8 cellular contexts compared by ENCODE assay signal in genomic region chr1:7783826-7784491, GRCh38. TPM values are rescaled to one million over a fixed set of nuclear protein-coding genes. Genes with fewer than 3 reads are reported as not detected.
DNase-seq lines count a peak whose midpoint lies in the region; ATAC-seq and TF ChIP-seq lines count a peak whose summit lies in the region.

TSS of gene PER3 (plus strand) at chr1:7784291. CDS start at chr1:7784878, 587 bp downstream.

- no peak within 1 kb of the TSS for H3K27ac Mint-ChIP-seq in activated CD4-positive, alpha-beta T cell treated with anti-CD3 and anti-CD28 coated beads, Interleukin-2, amount 10 ng/mL, durations not matched to agents 24 days and 14 days

- peaks cover 20% of the 10 kb centered on the region for H3K4me1 Mint-ChIP-seq in activated CD4-positive, alpha-beta T cell treated with anti-CD3 and anti-CD28 coated beads, Interleukin-2, amount 10 ng/mL, durations not matched to agents 24 days and 14 days

- H3K4me3 Mint-ChIP-seq in activated CD4-positive, alpha-beta T cell treated with anti-CD3 and anti-CD28 coated beads, Interleukin-2, amount 10 ng/mL, durations not matched to agents 24 days and 14 days, result peak within 1 kb of the TSS; percentile 76

- peak within 1 kb of the TSS; percentile 38 to 67 for H3K9ac ChIP-seq in colonic mucosa (ENCODE audit: low read depth in 2 of 2, low read length in 2 of 2)

- no peak for TF ChIP-seq CTCF in colonic mucosa (IDR thresholded peaks at IDR 0.05)

- H3K4me1 ChIP-seq in colonic mucosa, result no peaks in the 10 kb centered on the region

- no peaks in the 10 kb centered on the region for H3K9me3 Mint-ChIP-seq in activated CD4-positive, alpha-beta T cell treated with anti-CD3 and anti-CD28 coated beads, Interleukin-2, amount 10 ng/mL, durations not matched to agents 24 days and 14 days

- peak; percentile 83 to 85 for DNase-seq in AML-193 (lab: John Stamatoyannopoulos, UW)
- peak; percentile 99 for DNase-seq in NCI-H510A (lab: John Stamatoyannopoulos, UW)
- DNase-seq in activated CD4-positive, alpha-beta T cell treated with anti-CD3 and anti-CD28 coated beads, Interleukin-2, amount 10 ng/mL, durations not matched to agents 24 days and 14 days, result peak; percentile 97
- peak; percentile 95 for DNase-seq in colonic mucosa
- DNase-seq in left colon, result peak; percentile 95 to 96
- peak; percentile 72 to 85 (median 83) for DNase-seq in stimulated activated CD4-positive, alpha-beta T cell treated with anti-CD3 and anti-CD28 coated beads, Interleukin-1b, Interleukin-23, amount 100 ng/mL, for 24 hours (ENCODE audit: low read depth in 4 of 4, low spot score in 1 of 4)

- H3K4me3 ChIP-seq in colonic mucosa, result peak within 1 kb of the TSS; percentile 54

- no peaks in the 10 kb centered on the region for H3K36me3 ChIP-seq in colonic mucosa

- no peaks in the 10 kb centered on the region for H3K9me3 ChIP-seq in colonic mucosa

- peaks cover 21% of the 10 kb centered on the region for H3K36me3 Mint-ChIP-seq in activated CD4-positive, alpha-beta T cell treated with anti-CD3 and anti-CD28 coated beads, Interleukin-2, amount 10 ng/mL, durations not matched to agents 24 days and 14 days (ENCODE audit: low read depth)

- peaks cover 11% of the 10 kb centered on the region for H3K27me3 Mint-ChIP-seq in activated CD4-positive, alpha-beta T cell treated with anti-CD3 and anti-CD28 coated beads, Interleukin-2, amount 10 ng/mL, durations not matched to agents 24 days and 14 days

- no peaks in the 10 kb centered on the region for H3K27me3 ChIP-seq in colonic mucosa

- ATAC-seq in GM19043 (IDR thresholded peaks at IDR 0.05; ENCODE audit: low read depth, unreplicated experiment) (peak; percentile 89), HG03354 (IDR thresholded peaks at IDR 0.05; ENCODE audit: poor library complexity, severe bottlenecking, unreplicated experiment) (peak; percentile 94), left colon (peak; percentile 93)

- intact Hi-C loops in activated CD4-positive, alpha-beta T cell treated with anti-CD3 and anti-CD28 coated beads, Interleukin-2, amount 10 ng/mL, durations not matched to agents 24 days and 14 days (cut with micrococcal nuclease), result loop anchor here (1.0 to 5.0 kb wide), 2 partner anchors 13 to 178 kb away; partner anchors contain the start of genes PARK7 and VAMP3
- intact Hi-C loops in colonic mucosa (cut with DNase I), result no loop called here
- intact Hi-C loops in left colon (cut with DNase I, micrococcal nuclease), result no loop called here

- H3K27ac ChIP-seq in colonic mucosa, result peak within 1 kb of the TSS; percentile 69

RNA-seq across cellular contexts. Expression of gene PER3, which starts in this region (rescaled TPM):
- total RNA-seq in activated CD4-positive, alpha-beta T cell treated with anti-CD3 and anti-CD28 coated beads, Interleukin-2, amount 10 ng/mL, durations not matched to agents 24 days and 14 days, result 4.2 and 4.8 TPM in 2 replicates
- 10 to 100 TPM in 1 of 2 donors, 1 to 10 TPM in 1; 3.9 to 14.1 TPM for total RNA-seq in colonic mucosa
- total RNA-seq in left colon, result 1 to 10 TPM; 7.2 to 9.5 TPM

Comparison
In these comparisons a context has a peak if more than half of its experiments do, and no peak if none do; other contexts are left out.
1. Peak in every context shown above with its lines: DNase-seq, ATAC-seq, H3K4me3 ChIP-seq and H3K27ac ChIP-seq.